11 cellular contexts compared by ENCODE assay signal in the genomic region with DNA sequence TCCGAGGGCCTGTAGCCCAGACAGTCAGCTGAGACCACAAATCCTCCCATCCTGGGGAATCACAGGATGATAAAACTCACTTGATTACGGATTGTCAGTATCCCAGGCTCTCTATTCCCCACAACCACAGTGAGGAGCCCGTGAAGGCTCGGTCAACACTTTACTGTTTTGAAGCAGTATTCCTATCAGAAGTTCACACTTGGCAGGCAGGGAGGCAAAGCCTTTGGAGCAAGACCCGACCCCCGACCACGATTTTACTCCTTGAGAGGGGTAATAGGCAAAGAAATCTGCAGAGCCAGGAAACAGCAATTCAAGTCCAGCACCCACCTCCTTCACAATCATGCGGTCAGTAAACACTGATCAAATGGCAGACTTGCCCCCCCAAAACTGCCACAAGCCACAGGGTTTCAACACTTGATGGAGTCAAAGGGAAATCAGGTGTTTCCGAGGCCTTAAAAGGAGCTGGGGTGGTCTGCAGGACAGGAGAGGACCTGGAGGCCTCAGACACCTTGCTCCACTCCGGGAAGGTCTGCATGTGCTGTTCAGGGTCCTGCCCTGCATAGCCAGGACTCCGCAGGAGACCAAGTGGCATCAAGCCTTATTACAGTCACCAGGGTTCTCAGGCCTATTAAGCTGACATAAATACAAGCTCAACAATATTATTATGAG. TPM values are rescaled to one million over a fixed set of nuclear protein-coding genes. Genes with fewer than 3 reads are reported as not detected.
DNase-seq lines count a peak whose midpoint lies in the region; ATAC-seq and TF ChIP-seq lines count a peak whose summit lies in the region.
"Had no signal": no experiment of that assay in that cellular context is flagged by ENCODE, and none has a peak within 500 bp of the region (broad histone marks: within the 10 kb centered on the region; RNA-seq: fewer than 3 reads in every experiment).

No MANE protein-coding gene starts in this region.

- CTCF ChIA-PET in CD4-positive, alpha-beta memory T cell (lab: Charles Lee; ENCODE audit: partially characterized antibody) = no interaction called here
- CTCF ChIA-PET in RWPE1 (lab: Yijun Ruan, JAX) = interaction anchor here (1.0 kb wide), 1 partner anchor 23 kb away, joined by 3 read pairs; no protein-coding TSS in a partner anchor

- H3K36me3 ChIP-seq in CD4-positive, alpha-beta memory T cell (ENCODE audit: insufficient read depth, low read length) = no peaks in the 10 kb centered on the region
- no peaks in the 10 kb centered on the region for H3K36me3 ChIP-seq in left ventricle myocardium inferior
- H3K36me3 ChIP-seq: ovary had no signal

- POLR2A ChIA-PET in CD4-positive, alpha-beta memory T cell (lab: Charles Lee; ENCODE audit: partially characterized antibody) = no interaction called here
- POLR2A ChIA-PET in RWPE1 (lab: Yijun Ruan, JAX; ENCODE audit: low non-redundant PET) = no interaction called here

- H3K27ac Mint-ChIP-seq in CD4-positive, alpha-beta memory T cell = peak overlapping the region in 5 of 7 donors; percentile 41 to 84 (median 74)
- no peak overlapping the region for H3K27ac Mint-ChIP-seq in progenitor cell of endocrine pancreas

- no peak for TF ChIP-seq CTCF in RWPE1 (conservative IDR thresholded peaks at IDR 0.05; ENCODE audit: low read depth)
- TF ChIP-seq CTCF in left ventricle myocardium inferior (IDR thresholded peaks at IDR 0.05; ENCODE audit: borderline replicate concordance) = no peak
- TF ChIP-seq CTCF in foreskin fibroblast (IDR thresholded peaks at IDR 0.05; ENCODE audit: low read depth, low read length) = no peak
- TF ChIP-seq CTCF in progenitor cell of endocrine pancreas (IDR thresholded peaks at IDR 0.05; ENCODE audit: unreplicated experiment) = no peak

- H3K9me3 ChIP-seq in CD4-positive, alpha-beta memory T cell (ENCODE audit: control insufficient read depth in 1 of 2, low read length in 2 of 2) = no peaks in the 10 kb centered on the region
- no peaks in the 10 kb centered on the region for H3K9me3 ChIP-seq in left ventricle myocardium inferior (replicated peaks)
- H3K9me3 ChIP-seq: ovary had no signal

- no peaks in the 10 kb centered on the region for H3K27me3 Mint-ChIP-seq in CD4-positive, alpha-beta memory T cell
- no peaks in the 10 kb centered on the region for H3K27me3 Mint-ChIP-seq in progenitor cell of endocrine pancreas

- H3K4me3 Mint-ChIP-seq in CD4-positive, alpha-beta memory T cell = no peak overlapping the region
- H3K4me3 Mint-ChIP-seq in progenitor cell of endocrine pancreas (ENCODE audit: low read depth) = no peak overlapping the region

- peak; percentile 33 for ATAC-seq in sciatic nerve
- no peak for ATAC-seq in GM18861 (IDR thresholded peaks at IDR 0.05; ENCODE audit: unreplicated experiment)

- H3K9me3 Mint-ChIP-seq in CD4-positive, alpha-beta memory T cell = no peaks in the 10 kb centered on the region
- no peaks in the 10 kb centered on the region for H3K9me3 Mint-ChIP-seq in progenitor cell of endocrine pancreas (ENCODE audit: low read depth)

- H3K4me3 ChIP-seq in CD4-positive, alpha-beta memory T cell (ENCODE audit: low read length in 2 of 2) = no peak overlapping the region
- H3K4me3 ChIP-seq in left ventricle myocardium inferior = peak overlapping the region; percentile 43
- no peak overlapping the region for H3K4me3 ChIP-seq in foreskin fibroblast (ENCODE audit: low read depth in 1 of 2, low read length in 2 of 2)
- H3K4me3 ChIP-seq: ovary had no signal

- H3K27ac ChIP-seq in CD4-positive, alpha-beta memory T cell (ENCODE audit: low read depth, low read length) = no peak overlapping the region
- H3K27ac ChIP-seq in RWPE1 (peak overlapping the region; percentile 47), left ventricle myocardium inferior (replicated peaks) (peak overlapping the region; percentile 80)

- no peaks in the 10 kb centered on the region for H3K27me3 ChIP-seq in CD4-positive, alpha-beta memory T cell (ENCODE audit: insufficient read depth, low read length)
- no peaks in the 10 kb centered on the region for H3K27me3 ChIP-seq in left ventricle myocardium inferior (ENCODE audit: low read depth)
- H3K27me3 ChIP-seq: ovary had no signal

- intact Hi-C loops in CD4-positive, alpha-beta memory T cell (cut with micrococcal nuclease) = no loop called here
- intact Hi-C loops in left ventricle myocardium inferior (cut with micrococcal nuclease) (no loop called here), sciatic nerve (cut with DNase I) (no loop called here)

- H3K4me1 Mint-ChIP-seq in CD4-positive, alpha-beta memory T cell = peaks cover 52 to 85% (median 74%) of the 10 kb centered on the region in 4 donors
- H3K4me1 Mint-ChIP-seq in progenitor cell of endocrine pancreas (ENCODE audit: low read depth) = peaks cover 6% of the 10 kb centered on the region

- H3K4me1 ChIP-seq in CD4-positive, alpha-beta memory T cell (ENCODE audit: insufficient read depth, low read length) = peaks cover 72% of the 10 kb centered on the region
- peaks cover 96% of the 10 kb centered on the region for H3K4me1 ChIP-seq in left ventricle myocardium inferior

- DNase-seq in CD4-positive, alpha-beta memory T cell = no peak
- no peak for DNase-seq in RWPE1 (ENCODE audit: low spot score)
- DNase-seq in left ventricle myocardium inferior = no peak
- DNase-seq in sciatic nerve (ENCODE audit: low spot score) = peak; percentile 45
- no peak for DNase-seq in NCI-H748 treated with DMSO at 0.1 percent for 48 hours (lab: John Stamatoyannopoulos, UW)
- no peak for DNase-seq in foreskin fibroblast
- DNase-seq in progenitor cell of endocrine pancreas (ENCODE audit: low spot score, unreplicated experiment) = no peak
- DNase-seq: KG1, NCI-H2107 had no signal

- no peaks in the 10 kb centered on the region for H3K36me3 Mint-ChIP-seq in CD4-positive, alpha-beta memory T cell
- no peaks in the 10 kb centered on the region for H3K36me3 Mint-ChIP-seq in progenitor cell of endocrine pancreas (ENCODE audit: insufficient read depth)

RNA-seq across cellular contexts. Expression of a gene that starts 25.2 kb away (rescaled TPM):
- total RNA-seq in CD4-positive, alpha-beta memory T cell = 10 to 100 TPM; 33.4 to 34.2 TPM
- 10 to 100 TPM in 1 of 2 donors, 1 to 10 TPM in 1; 3.8 to 20.1 TPM for polyA plus RNA-seq in CD4-positive, alpha-beta memory T cell
- total RNA-seq in left ventricle myocardium inferior (37.3 TPM), sciatic nerve (31.0 TPM), progenitor cell of endocrine pancreas (24.6 and 25.5 TPM in 2 replicates)
